ENCODE assay signal across 1 cellular context in the genomic region with DNA sequence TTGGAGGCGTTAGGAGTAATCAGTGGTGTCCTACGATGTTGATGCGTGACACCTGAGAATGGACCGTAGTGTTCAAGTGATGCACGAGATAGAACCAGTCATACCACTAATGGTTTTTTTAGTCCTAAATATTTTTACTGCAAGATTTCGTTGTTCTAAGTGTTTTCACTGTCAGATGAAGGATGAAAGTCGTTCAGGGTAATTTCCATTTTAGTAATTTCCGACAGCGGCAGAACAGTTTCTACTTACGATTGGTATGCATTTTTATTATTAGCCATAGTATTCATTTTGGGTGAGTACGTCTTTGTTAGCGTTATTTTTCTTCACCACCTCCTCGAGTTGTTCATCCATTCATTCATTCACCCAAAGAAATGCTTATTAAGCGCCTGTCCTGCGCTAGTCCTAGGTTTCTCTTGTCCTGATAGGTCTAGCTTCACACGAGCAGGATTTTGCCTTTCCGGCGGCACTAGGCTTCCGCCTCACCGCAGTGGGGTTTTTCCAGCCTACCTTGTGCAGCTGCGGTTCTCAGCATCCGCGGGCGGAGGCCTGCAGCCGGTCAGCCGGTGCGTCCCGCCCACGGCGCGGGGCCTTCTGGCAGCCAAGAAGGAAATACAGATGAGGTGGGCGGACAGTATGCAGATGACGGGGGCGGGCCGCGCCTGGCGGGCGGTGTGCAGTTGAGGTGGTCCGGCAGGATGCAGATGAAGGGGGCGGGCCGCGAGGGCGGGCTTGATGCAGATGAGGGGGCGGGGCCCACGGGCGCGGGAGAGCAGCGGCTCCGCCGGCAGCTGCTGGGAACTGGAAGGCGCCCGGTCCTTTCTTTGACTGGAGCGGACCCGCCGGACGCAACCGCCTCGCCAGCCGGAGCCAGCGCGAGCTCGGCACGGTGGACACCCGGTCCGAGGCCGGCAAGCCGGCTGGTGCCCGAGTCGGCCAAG.
TF ChIP-seq lines count a peak whose summit lies in the region.

No MANE protein-coding gene starts in this region.

TF ChIP-seq in HCT116, 20 proteins besides CTCF, POLR2A, EP300 and RAD21 (continued from another document):
- no peak for TF ChIP-seq CBX3 (IDR thresholded peaks at IDR 0.05; ENCODE audit: low read depth)
- TF ChIP-seq EZH2phosphoT487 (IDR thresholded peaks at IDR 0.05; ENCODE audit: borderline replicate concordance) = no peak
- TF ChIP-seq, protein P1, sequence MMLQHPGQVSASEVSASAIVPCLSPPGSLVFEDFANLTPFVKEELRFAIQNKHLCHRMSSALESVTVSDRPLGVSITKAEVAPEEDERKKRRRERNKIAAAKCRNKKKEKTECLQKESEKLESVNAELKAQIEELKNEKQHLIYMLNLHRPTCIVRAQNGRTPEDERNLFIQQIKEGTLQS (IDR thresholded peaks at IDR 0.05) = no peak
- no peak for TF ChIP-seq JUND (IDR thresholded peaks at IDR 0.05)
